ENCODE assay signal across 9 cellular contexts in the genomic region with DNA sequence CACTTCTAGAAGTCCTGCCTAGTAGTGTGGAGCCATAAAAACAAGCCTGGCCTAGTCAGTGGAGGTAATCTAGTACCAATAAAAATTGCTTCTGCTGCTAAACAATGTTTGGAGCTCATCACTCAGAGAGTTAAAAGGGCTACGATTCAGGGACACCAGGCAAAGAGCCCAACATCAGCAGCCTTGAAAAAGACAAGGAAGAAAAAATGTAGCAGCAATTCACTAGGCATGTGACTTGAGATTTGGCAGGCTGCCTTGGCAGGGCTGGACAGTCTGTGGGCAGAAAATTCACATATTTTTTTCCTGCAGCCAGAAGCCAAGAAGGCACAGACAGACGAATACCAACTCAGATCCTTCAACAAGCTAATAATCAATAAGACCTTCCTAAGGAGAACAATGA. TPM values are rescaled to one million over a fixed set of nuclear protein-coding genes. Genes with fewer than 3 reads are reported as not detected.
DNase-seq lines count a peak whose midpoint lies in the region; ATAC-seq, FAIRE-seq and TF ChIP-seq lines count a peak whose summit lies in the region.
"Had no signal": no experiment of that assay in that cellular context is flagged by ENCODE, and none has a peak within 500 bp of the region (broad histone marks: within the 10 kb centered on the region; RNA-seq: fewer than 3 reads in every experiment).

No MANE protein-coding gene starts in this region.

- no peak overlapping the region for H3K4me3 ChIP-seq in heart left ventricle

- TF ChIP-seq CTCF in heart left ventricle (IDR thresholded peaks at IDR 0.05) = no peak
- no peak for TF ChIP-seq CTCF in D721Med (IDR thresholded peaks at IDR 0.05; ENCODE audit: insufficient read depth, missing control alignments)

- no peak for TF ChIP-seq POLR2A in heart left ventricle (IDR thresholded peaks at IDR 0.05)

- no peaks in the 10 kb centered on the region for H3K36me3 ChIP-seq in heart left ventricle

- no peaks in the 10 kb centered on the region for H3K9me3 ChIP-seq in heart left ventricle

- intact Hi-C loops in heart left ventricle (cut with DNase I) = no loop called here

- ATAC-seq in heart left ventricle = peak; percentile 49 to 78 (median 62)
- ATAC-seq: activated T-cell treated with anti-CD3 and anti-CD28 coated beads, Interleukin-2, amount 50 U/mL, for 4 hours had no signal

- H3K27ac ChIP-seq in angular gyrus (ENCODE audit: low read depth, low read length) = peak overlapping the region; percentile 72
- H3K27ac ChIP-seq in heart left ventricle = peak overlapping the region in 5 of 12 donors; percentile 7 to 44 (median 26)

- WGBS in heart left ventricle, 4 donors = 2 to 11% (median 10%) methylated on average over 2 of the region's 2 CpGs

- FAIRE-seq in RCC 7860 (lab: Jason Lieb, UNC) (no peak), D721Med (lab: Jason Lieb, UNC) (no peak)

- peaks cover 0 to 42% (median 9%) of the 10 kb centered on the region in 12 donors for H3K4me1 ChIP-seq in heart left ventricle

- peak; percentile 6 for DNase-seq in Daoy (ENCODE audit: low read depth)
- peak in 4 of 5 donors; percentile 41 to 73 (median 54) for DNase-seq in heart left ventricle
- DNase-seq in putamen (ENCODE audit: low spot score) = peak; percentile 93
- no peak for DNase-seq in retina
- DNase-seq in RCC 7860 (ENCODE audit: low spot score) = no peak
- no peak for DNase-seq in NCI-H187 treated with DMSO at 0.1 percent for 48 hours (lab: John Stamatoyannopoulos, UW)
- no peak for DNase-seq in D721Med (ENCODE audit: insufficient read length, low spot score)
- DNase-seq: activated T-cell treated with anti-CD3 and anti-CD28 coated beads, Interleukin-2, amount 50 U/mL, for 4 hours had no signal

- H3K27me3 ChIP-seq in heart left ventricle = no peaks in the 10 kb centered on the region

RNA-seq across cellular contexts. Expression of a gene that starts 47.2 kb away (rescaled TPM):
- total RNA-seq in Daoy (2014; rRNA removed; shearing (Covaris generic)) = 0.06 and 0.11 TPM in 2 replicates
- total RNA-seq in heart left ventricle = 1 to 10 TPM in 6 of 9 donors, under 1 TPM in 3; 0.32 to 5.0 (median 1.5) TPM
- under 1 TPM; 0.33 to 0.57 TPM for polyA plus RNA-seq in heart left ventricle
- total RNA-seq: activated T-cell treated with anti-CD3 and anti-CD28 coated beads, Interleukin-2, amount 50 U/mL, for 4 hours had no signal

Comparison
In these comparisons a context has a peak if more than half of its experiments do, and no peak if none do; other contexts are left out.
1. DNase-seq: peak in Daoy (single experiment), heart left ventricle (4 of 5) and putamen (single experiment); none in retina (single experiment), RCC 7860 (single experiment), NCI-H187 treated with DMSO at 0.1 percent for 48 hours (single experiment) and D721Med (single experiment).